1 cellular context compared by ENCODE assay signal in the genomic region with DNA sequence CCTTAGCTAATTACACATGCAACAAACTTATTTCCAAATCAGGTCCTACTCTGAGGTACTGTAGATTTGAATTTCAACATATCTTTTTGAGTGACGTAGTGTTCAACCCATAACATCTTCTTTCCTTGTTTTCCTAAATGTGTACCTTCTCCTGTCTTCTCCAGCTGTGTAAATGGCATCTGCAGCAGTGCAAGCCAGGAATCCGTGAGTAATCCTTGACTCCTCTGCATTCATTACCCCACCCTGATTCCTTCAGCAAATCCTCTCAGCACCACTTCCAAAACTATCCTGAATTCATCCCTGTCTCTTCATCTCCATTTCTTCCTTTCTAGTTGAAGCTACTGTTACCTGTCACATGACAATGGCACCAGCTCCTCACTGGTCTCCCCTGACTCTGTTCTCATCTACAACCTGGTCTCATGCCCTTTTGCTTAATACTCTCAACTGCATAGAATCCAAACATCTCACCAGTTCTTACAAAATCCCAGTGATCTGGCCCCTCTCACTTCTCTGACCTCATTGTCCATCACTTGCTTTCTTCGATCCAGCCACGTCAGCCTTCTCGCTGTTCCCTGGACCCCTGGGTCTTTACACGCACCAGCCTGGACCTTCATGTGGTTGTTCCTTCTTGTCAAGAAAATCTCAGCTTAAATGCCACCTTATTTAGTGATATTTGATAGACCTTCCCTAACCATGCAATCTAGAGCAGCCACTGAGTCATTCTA.
TF ChIP-seq lines count a peak whose summit lies in the region.

No MANE protein-coding gene starts in this region.

TF ChIP-seq in GM23338, 12 proteins besides CTCF, POLR2A, EP300 and RAD21:
- TF ChIP-seq, protein P1, sequence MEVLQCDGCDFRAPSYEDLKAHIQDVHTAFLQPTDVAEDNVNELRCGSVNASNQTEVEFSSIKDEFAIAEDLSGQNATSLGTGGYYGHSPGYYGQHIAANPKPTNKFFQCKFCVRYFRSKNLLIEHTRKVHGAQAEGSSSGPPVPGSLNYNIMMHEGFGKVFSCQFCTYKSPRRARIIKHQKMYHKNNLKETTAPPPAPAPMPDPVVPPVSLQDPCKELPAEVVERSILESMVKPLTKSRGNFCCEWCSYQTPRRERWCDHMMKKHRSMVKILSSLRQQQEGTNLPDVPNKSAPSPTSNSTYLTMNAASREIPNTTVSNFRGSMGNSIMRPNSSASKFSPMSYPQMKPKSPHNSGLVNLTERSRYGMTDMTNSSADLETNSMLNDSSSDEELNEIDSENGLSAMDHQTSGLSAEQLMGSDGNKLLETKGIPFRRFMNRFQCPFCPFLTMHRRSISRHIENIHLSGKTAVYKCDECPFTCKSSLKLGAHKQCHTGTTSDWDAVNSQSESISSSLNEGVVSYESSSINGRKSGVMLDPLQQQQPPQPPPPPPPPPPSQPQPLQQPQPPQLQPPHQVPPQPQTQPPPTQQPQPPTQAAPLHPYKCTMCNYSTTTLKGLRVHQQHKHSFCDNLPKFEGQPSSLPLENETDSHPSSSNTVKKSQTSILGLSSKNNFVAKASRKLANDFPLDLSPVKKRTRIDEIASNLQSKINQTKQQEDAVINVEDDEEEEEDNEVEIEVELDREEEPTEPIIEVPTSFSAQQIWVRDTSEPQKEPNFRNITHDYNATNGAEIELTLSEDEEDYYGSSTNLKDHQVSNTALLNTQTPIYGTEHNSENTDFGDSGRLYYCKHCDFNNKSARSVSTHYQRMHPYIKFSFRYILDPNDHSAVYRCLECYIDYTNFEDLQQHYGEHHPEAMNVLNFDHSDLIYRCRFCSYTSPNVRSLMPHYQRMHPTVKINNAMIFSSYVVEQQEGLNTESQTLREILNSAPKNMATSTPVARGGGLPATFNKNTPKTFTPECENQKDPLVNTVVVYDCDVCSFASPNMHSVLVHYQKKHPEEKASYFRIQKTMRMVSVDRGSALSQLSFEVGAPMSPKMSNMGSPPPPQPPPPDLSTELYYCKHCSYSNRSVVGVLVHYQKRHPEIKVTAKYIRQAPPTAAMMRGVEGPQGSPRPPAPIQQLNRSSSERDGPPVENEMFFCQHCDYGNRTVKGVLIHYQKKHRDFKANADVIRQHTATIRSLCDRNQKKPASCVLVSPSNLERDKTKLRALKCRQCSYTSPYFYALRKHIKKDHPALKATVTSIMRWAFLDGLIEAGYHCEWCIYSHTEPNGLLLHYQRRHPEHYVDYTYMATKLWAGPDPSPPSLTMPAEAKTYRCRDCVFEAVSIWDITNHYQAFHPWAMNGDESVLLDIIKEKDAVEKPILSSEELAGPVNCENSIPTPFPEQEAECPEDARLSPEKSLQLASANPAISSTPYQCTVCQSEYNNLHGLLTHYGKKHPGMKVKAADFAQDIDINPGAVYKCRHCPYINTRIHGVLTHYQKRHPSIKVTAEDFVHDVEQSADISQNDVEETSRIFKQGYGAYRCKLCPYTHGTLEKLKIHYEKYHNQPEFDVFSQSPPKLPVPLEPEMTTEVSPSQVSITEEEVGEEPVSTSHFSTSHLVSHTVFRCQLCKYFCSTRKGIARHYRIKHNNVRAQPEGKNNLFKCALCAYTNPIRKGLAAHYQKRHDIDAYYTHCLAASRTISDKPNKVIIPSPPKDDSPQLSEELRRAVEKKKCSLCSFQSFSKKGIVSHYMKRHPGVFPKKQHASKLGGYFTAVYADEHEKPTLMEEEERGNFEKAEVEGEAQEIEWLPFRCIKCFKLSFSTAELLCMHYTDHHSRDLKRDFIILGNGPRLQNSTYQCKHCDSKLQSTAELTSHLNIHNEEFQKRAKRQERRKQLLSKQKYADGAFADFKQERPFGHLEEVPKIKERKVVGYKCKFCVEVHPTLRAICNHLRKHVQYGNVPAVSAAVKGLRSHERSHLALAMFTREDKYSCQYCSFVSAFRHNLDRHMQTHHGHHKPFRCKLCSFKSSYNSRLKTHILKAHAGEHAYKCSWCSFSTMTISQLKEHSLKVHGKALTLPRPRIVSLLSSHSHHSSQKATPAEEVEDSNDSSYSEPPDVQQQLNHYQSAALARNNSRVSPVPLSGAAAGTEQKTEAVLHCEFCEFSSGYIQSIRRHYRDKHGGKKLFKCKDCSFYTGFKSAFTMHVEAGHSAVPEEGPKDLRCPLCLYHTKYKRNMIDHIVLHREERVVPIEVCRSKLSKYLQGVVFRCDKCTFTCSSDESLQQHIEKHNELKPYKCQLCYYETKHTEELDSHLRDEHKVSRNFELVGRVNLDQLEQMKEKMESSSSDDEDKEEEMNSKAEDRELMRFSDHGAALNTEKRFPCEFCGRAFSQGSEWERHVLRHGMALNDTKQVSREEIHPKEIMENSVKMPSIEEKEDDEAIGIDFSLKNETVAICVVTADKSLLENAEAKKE (CRISPR knock-in tag; IDR thresholded peaks at IDR 0.05) = no peak
- TF ChIP-seq, protein P2, sequence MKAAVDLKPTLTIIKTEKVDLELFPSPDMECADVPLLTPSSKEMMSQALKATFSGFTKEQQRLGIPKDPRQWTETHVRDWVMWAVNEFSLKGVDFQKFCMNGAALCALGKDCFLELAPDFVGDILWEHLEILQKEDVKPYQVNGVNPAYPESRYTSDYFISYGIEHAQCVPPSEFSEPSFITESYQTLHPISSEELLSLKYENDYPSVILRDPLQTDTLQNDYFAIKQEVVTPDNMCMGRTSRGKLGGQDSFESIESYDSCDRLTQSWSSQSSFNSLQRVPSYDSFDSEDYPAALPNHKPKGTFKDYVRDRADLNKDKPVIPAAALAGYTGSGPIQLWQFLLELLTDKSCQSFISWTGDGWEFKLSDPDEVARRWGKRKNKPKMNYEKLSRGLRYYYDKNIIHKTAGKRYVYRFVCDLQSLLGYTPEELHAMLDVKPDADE (IDR thresholded peaks at IDR 0.05) = no peak
- TF ChIP-seq ZNF114 (CRISPR knock-in tag; IDR thresholded peaks at IDR 0.05) (no peak), JUNB (IDR thresholded peaks at IDR 0.05; ENCODE audit: unreplicated experiment) (no peak), STAT1 (IDR thresholded peaks at IDR 0.05; ENCODE audit: unreplicated experiment) (no peak), POLR2AphosphoS5 (IDR thresholded peaks at IDR 0.05; ENCODE audit: low read depth) (no peak), ZNF331 (CRISPR knock-in tag; IDR thresholded peaks at IDR 0.05; ENCODE audit: low read depth) (no peak), CREB1 (CRISPR knock-in tag; IDR thresholded peaks at IDR 0.05; ENCODE audit: low read depth) (no peak), EZH2phosphoT487 (IDR thresholded peaks at IDR 0.05; ENCODE audit: unreplicated experiment) (no peak)
- TF ChIP-seq, protein P3, sequence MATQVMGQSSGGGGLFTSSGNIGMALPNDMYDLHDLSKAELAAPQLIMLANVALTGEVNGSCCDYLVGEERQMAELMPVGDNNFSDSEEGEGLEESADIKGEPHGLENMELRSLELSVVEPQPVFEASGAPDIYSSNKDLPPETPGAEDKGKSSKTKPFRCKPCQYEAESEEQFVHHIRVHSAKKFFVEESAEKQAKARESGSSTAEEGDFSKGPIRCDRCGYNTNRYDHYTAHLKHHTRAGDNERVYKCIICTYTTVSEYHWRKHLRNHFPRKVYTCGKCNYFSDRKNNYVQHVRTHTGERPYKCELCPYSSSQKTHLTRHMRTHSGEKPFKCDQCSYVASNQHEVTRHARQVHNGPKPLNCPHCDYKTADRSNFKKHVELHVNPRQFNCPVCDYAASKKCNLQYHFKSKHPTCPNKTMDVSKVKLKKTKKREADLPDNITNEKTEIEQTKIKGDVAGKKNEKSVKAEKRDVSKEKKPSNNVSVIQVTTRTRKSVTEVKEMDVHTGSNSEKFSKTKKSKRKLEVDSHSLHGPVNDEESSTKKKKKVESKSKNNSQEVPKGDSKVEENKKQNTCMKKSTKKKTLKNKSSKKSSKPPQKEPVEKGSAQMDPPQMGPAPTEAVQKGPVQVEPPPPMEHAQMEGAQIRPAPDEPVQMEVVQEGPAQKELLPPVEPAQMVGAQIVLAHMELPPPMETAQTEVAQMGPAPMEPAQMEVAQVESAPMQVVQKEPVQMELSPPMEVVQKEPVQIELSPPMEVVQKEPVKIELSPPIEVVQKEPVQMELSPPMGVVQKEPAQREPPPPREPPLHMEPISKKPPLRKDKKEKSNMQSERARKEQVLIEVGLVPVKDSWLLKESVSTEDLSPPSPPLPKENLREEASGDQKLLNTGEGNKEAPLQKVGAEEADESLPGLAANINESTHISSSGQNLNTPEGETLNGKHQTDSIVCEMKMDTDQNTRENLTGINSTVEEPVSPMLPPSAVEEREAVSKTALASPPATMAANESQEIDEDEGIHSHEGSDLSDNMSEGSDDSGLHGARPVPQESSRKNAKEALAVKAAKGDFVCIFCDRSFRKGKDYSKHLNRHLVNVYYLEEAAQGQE (IDR thresholded peaks at IDR 0.05; ENCODE audit: unreplicated experiment) = no peak
TF ChIP-seq in GM23338: peak in this region for 0.
